Comparison of ENCODE assay signal across 16 cellular contexts in genomic region chr18:5744659-5745058, GRCh38.
A peak's percentile ranks its signal among the peaks of the same experiment; 100 is the strongest.
DNase-seq lines count a peak whose midpoint lies in the region; ATAC-seq and TF ChIP-seq lines count a peak whose summit lies in the region.
"Had no signal": no experiment of that assay in that cellular context is flagged by ENCODE, and none has a peak within 500 bp of the region (broad histone marks: within the 10 kb centered on the region; RNA-seq: fewer than 3 reads in every experiment).

No MANE protein-coding gene starts in this region.

- H3K4me1 ChIP-seq in HEK293 (ENCODE audit: control insufficient read depth, insufficient read depth, low read length): peaks cover 5% of the 10 kb centered on the region
- no peaks in the 10 kb centered on the region for H3K4me1 ChIP-seq in esophagus muscularis mucosa
- H3K4me1 ChIP-seq in body of pancreas: peaks cover 6% of the 10 kb centered on the region
- H3K4me1 ChIP-seq: BE2C, BLaER1 had no signal

- no peak for ATAC-seq in GM21423 (IDR thresholded peaks at IDR 0.05; ENCODE audit: unreplicated experiment)
- ATAC-seq in body of pancreas: no peak
- ATAC-seq: CD8-positive, alpha-beta T cell had no signal

- H3K27me3 ChIP-seq in esophagus muscularis mucosa (no peaks in the 10 kb centered on the region), body of pancreas (no peaks in the 10 kb centered on the region)
- H3K27me3 ChIP-seq: BE2C, BLaER1 had no signal

- DNase-seq in esophagus muscularis mucosa (ENCODE audit: extremely low spot score) (peak; percentile 72), body of pancreas (no peak), NCI-H774 (lab: John Stamatoyannopoulos, UW) (no peak)
- DNase-seq: 8988T; ACHN; BE2C; C1 segment of cervical spinal cord; Caco-2; Calu3; CD4-positive, alpha-beta T cell; CD8-positive, alpha-beta T cell; DMS79 treated with DMSO at 0.1 percent for 48 hours; GF-D8 had no signal

- POLR2A ChIA-PET in HEK293 (lab: Yijun Ruan, JAX): no interaction called here

- intact Hi-C loops in esophagus muscularis mucosa (cut with DNase I) (no loop called here), body of pancreas (cut with DNase I) (no loop called here)

- no peak for TF ChIP-seq POLR2A in esophagus muscularis mucosa (IDR thresholded peaks at IDR 0.05; ENCODE audit: low read depth)
- no peak for TF ChIP-seq POLR2A in body of pancreas (IDR thresholded peaks at IDR 0.05)

- H3K4me3 ChIP-seq in HEK293 (ENCODE audit: low read depth, low read length) (no peak overlapping the region), esophagus muscularis mucosa (no peak overlapping the region), body of pancreas (no peak overlapping the region)
- H3K4me3 ChIP-seq: BLaER1 had no signal

- CTCF ChIA-PET in HEK293 (lab: Yijun Ruan, JAX): no interaction called here

- no peak overlapping the region for H3K27ac ChIP-seq in HEK293 (ENCODE audit: extremely low read depth, low read depth, low read length)
- H3K27ac ChIP-seq in esophagus muscularis mucosa (replicated peaks in 1 of 4): no peak overlapping the region
- no peak overlapping the region for H3K27ac ChIP-seq in body of pancreas
- H3K27ac ChIP-seq: BLaER1 had no signal

- 70% methylated on average over 3 of the region's 3 CpGs for WGBS in esophagus muscularis mucosa
- WGBS in body of pancreas, 2 donors: 44 to 56% methylated on average over 3 of the region's 3 CpGs

- TF ChIP-seq EP300 in esophagus muscularis mucosa (IDR thresholded peaks at IDR 0.05): no peak

- H3K9me3 ChIP-seq in HEK293 (ENCODE audit: control insufficient read depth, insufficient read depth, low read depth, low read length) (no peaks in the 10 kb centered on the region), esophagus muscularis mucosa (no peaks in the 10 kb centered on the region), body of pancreas (no peaks in the 10 kb centered on the region)
- H3K9me3 ChIP-seq: BE2C, BLaER1, Caco-2 had no signal

- H3K36me3 ChIP-seq in HEK293 (ENCODE audit: control insufficient read depth in 2 of 2, insufficient read depth in 1 of 2, low read length in 2 of 2): no peaks in the 10 kb centered on the region
- H3K36me3 ChIP-seq in esophagus muscularis mucosa: no peaks in the 10 kb centered on the region
- no peaks in the 10 kb centered on the region for H3K36me3 ChIP-seq in body of pancreas (replicated peaks in 1 of 2; ENCODE audit: insufficient read depth in 1 of 2, low read depth in 2 of 2)
- H3K36me3 ChIP-seq: BE2C, BLaER1 had no signal

- TF ChIP-seq CTCF in HEK293 (tag by site-specific recombination; IDR thresholded peaks at IDR 0.05) (no peak), esophagus muscularis mucosa (IDR thresholded peaks at IDR 0.05) (no peak), body of pancreas (IDR thresholded peaks at IDR 0.05) (no peak)

TF ChIP-seq in HEK293, 187 proteins besides CTCF, POLR2A, EP300 and RAD21:
- TF ChIP-seq ZSCAN30 (tag by site-specific recombination; IDR thresholded peaks at IDR 0.05) (no peak), RBAK (tag by site-specific recombination; IDR thresholded peaks at IDR 0.05) (peak; percentile 70; the same call in 1 of the 2 replicates), ZNF138 (tag by site-specific recombination; IDR thresholded peaks at IDR 0.05; ENCODE audit: borderline replicate concordance) (no peak), ZNF132 (tag by site-specific recombination; IDR thresholded peaks at IDR 0.05; ENCODE audit: borderline replicate concordance) (no peak)
